13 cellular contexts compared by ENCODE assay signal in genomic region chr7:65002972-65003585, GRCh38. TPM values are rescaled to one million over a fixed set of nuclear protein-coding genes. Genes with fewer than 3 reads are reported as not detected.
A peak's percentile ranks its signal among the peaks of the same experiment; 100 is the strongest.
DNase-seq lines count a peak whose midpoint lies in the region; ATAC-seq and TF ChIP-seq lines count a peak whose summit lies in the region.
"Had no signal": no experiment of that assay in that cellular context is flagged by ENCODE, and none has a peak within 500 bp of the region (broad histone marks: within the 10 kb centered on the region; RNA-seq: fewer than 3 reads in every experiment).

No MANE protein-coding gene starts in this region.

- DNase-seq in left ventricle myocardium inferior (no peak), Right ventricle myocardium superior (no peak), T-helper 17 cell (no peak), head of caudate nucleus (no peak), RPMI8226 (no peak)
- DNase-seq in effector memory CD8-positive, alpha-beta T cell = no peak
- DNase-seq in stimulated activated naive CD8-positive, alpha-beta T cell treated with anti-CD3 and anti-CD28 coated beads, Interleukin-15, Interleukin-2, amounts not matched to agents 100 U/mL and 50 U/mL, for 24 hours = no peak
- DNase-seq: CD4-positive, alpha-beta memory T cell; H9; NCI-H1436; NCI-H2081; NCI-H510A treated with DMSO at 0.1 percent for 48 hours had no signal

- H3K9me3 ChIP-seq in left ventricle myocardium inferior (replicated peaks) = peaks cover 18% of the 10 kb centered on the region
- H3K9me3 ChIP-seq in T-helper 17 cell (ENCODE audit: control insufficient read depth, low read length, poor library complexity, severe bottlenecking) = no peaks in the 10 kb centered on the region
- peaks cover 0 to 6% (median 0%) of the 10 kb centered on the region in 5 donors for H3K9me3 ChIP-seq in subcutaneous abdominal adipose tissue (ENCODE audit: control insufficient read depth in 5 of 5, low read length in 5 of 5)

- no peak overlapping the region for H3K27ac Mint-ChIP-seq in T-helper 17 cell
- peak overlapping the region; percentile 4 to 30 for H3K27ac Mint-ChIP-seq in effector memory CD8-positive, alpha-beta T cell
- H3K27ac Mint-ChIP-seq: H9 had no signal

- intact Hi-C loops in left ventricle myocardium inferior (cut with micrococcal nuclease) = no loop called here
- intact Hi-C loops in Right ventricle myocardium superior (cut with DNase I) = no loop called here
- intact Hi-C loops in head of caudate nucleus (cut with DNase I) = no loop called here

- peak overlapping the region in 1 of 5 donors; percentile 91 for H3K9ac ChIP-seq in subcutaneous abdominal adipose tissue (ENCODE audit: low read length in 5 of 5)

- H3K4me3 ChIP-seq in left ventricle myocardium inferior (no peak overlapping the region), subcutaneous abdominal adipose tissue (ENCODE audit: low read depth in 1 of 5, low read length in 5 of 5) (peak overlapping the region in 4 of 5 donors; percentile 8 to 95 (median 86))

- no peaks in the 10 kb centered on the region for H3K27me3 ChIP-seq in left ventricle myocardium inferior (ENCODE audit: low read depth)
- no peaks in the 10 kb centered on the region for H3K27me3 ChIP-seq in subcutaneous abdominal adipose tissue (ENCODE audit: control insufficient read depth in 5 of 5, insufficient read depth in 4 of 5, low read length in 5 of 5)

- H3K27ac ChIP-seq in left ventricle myocardium inferior (replicated peaks) (peak overlapping the region; percentile 10), subcutaneous abdominal adipose tissue (ENCODE audit: low read depth, low read length) (peak overlapping the region; percentile 90)

- H3K36me3 ChIP-seq in left ventricle myocardium inferior (peaks cover 8% of the 10 kb centered on the region), subcutaneous abdominal adipose tissue (ENCODE audit: control insufficient read depth in 5 of 5, insufficient read depth in 5 of 5, low read length in 5 of 5) (peaks cover 3 to 16% (median 8%) of the 10 kb centered on the region in 5 donors)

- no peaks in the 10 kb centered on the region for H3K27me3 Mint-ChIP-seq in T-helper 17 cell
- H3K27me3 Mint-ChIP-seq in effector memory CD8-positive, alpha-beta T cell = no peaks in the 10 kb centered on the region
- H3K27me3 Mint-ChIP-seq: CD4-positive, alpha-beta memory T cell had no signal

- H3K4me3 Mint-ChIP-seq in T-helper 17 cell = peak overlapping the region; percentile 37
- no peak overlapping the region for H3K4me3 Mint-ChIP-seq in effector memory CD8-positive, alpha-beta T cell
- H3K4me3 Mint-ChIP-seq: H9 had no signal

- peaks cover 4 to 8% of the 10 kb centered on the region in 2 donors for H3K9me3 Mint-ChIP-seq in effector memory CD8-positive, alpha-beta T cell

- peaks cover 25% of the 10 kb centered on the region for H3K4me1 Mint-ChIP-seq in T-helper 17 cell
- peaks cover 42 to 56% of the 10 kb centered on the region in 2 donors for H3K4me1 Mint-ChIP-seq in effector memory CD8-positive, alpha-beta T cell (ENCODE audit: low read depth in 2 of 2)

- H3K36me3 Mint-ChIP-seq in T-helper 17 cell (ENCODE audit: low read depth) = peaks cover 7% of the 10 kb centered on the region
- peaks cover 34% of the 10 kb centered on the region for H3K36me3 Mint-ChIP-seq in effector memory CD8-positive, alpha-beta T cell (ENCODE audit: insufficient read depth)

- ATAC-seq in Right ventricle myocardium superior (ENCODE audit: poor library complexity) = no peak
- no peak for ATAC-seq in T-helper 17 cell
- ATAC-seq in effector memory CD8-positive, alpha-beta T cell (replicated peaks) = no peak
- ATAC-seq in stimulated activated naive CD8-positive, alpha-beta T cell treated with anti-CD3 and anti-CD28 coated beads, Interleukin-15, Interleukin-2, amounts not matched to agents 100 U/mL and 50 U/mL, for 24 hours = no peak

- TF ChIP-seq CTCF in left ventricle myocardium inferior (IDR thresholded peaks at IDR 0.05; ENCODE audit: borderline replicate concordance) = no peak

- peaks cover 79% of the 10 kb centered on the region for H3K4me1 ChIP-seq in left ventricle myocardium inferior
- H3K4me1 ChIP-seq in subcutaneous abdominal adipose tissue (ENCODE audit: control insufficient read depth in 5 of 5, insufficient read depth in 5 of 5, low read length in 5 of 5) = peaks cover 5 to 83% (median 77%) of the 10 kb centered on the region in 5 donors

RNA-seq across cellular contexts. Expression of gene ERV3-1, which starts 3.4 kb away (rescaled TPM):
- total RNA-seq in left ventricle myocardium inferior (6.8 TPM), Right ventricle myocardium superior (6.3 TPM), T-helper 17 cell (10 to 100 TPM; 15.2 to 21.8 TPM)

RNA-seq across cellular contexts. Expression of gene ZNF117, which starts 12.2 kb away (rescaled TPM):
- total RNA-seq in left ventricle myocardium inferior (3.2 TPM), Right ventricle myocardium superior (2.3 TPM), T-helper 17 cell (1 to 10 TPM; 1.4 to 4.4 TPM)
